9 cellular contexts compared by ENCODE assay signal in the genomic region with DNA sequence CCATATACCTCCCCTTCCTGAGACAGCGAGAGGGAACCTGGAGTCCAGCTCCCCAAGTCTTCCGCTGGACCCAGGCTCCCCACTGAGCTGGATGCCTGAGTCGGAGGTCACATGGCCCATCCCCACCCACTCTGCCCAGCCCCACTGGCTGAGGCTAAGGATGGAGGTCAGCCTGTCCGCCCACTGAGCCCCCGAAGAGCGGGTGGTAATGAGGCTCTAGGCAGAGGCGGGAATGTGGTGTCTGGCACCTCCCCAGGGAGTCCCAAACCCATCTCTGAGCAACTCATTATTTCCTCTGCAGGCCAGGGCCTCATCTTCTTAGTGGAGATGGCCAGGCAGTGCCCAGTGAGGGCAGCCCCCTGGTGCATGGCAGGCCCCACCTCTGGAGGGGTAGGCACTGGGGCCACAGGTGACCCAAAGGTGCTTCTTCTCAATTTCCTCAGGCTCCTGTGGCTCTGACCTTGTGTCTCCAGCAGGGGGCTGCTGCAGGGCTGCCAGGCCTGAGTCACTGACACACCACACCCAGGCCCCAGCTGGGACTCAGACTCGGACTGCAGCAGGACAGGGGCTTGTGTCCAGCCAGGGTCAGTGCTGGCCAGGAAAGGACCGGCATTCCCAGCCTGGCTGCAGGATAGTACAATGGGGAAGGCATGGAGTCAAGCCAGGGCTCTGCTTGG. TPM values are rescaled to one million over a fixed set of nuclear protein-coding genes. Genes with fewer than 3 reads are reported as not detected.
DNase-seq lines count a peak whose midpoint lies in the region; ATAC-seq and TF ChIP-seq lines count a peak whose summit lies in the region.
"Had no signal": no experiment of that assay in that cellular context is flagged by ENCODE, and none has a peak within 500 bp of the region (broad histone marks: within the 10 kb centered on the region; RNA-seq: fewer than 3 reads in every experiment).

No MANE protein-coding gene starts in this region.

- H3K27ac Mint-ChIP-seq in activated B cell treated with CpG ODN at 0.5 μM for 24 hours (no peak overlapping the region), memory B cell (no peak overlapping the region)

- H3K4me1 Mint-ChIP-seq in activated B cell treated with CpG ODN at 0.5 μM for 24 hours (peaks cover 1% of the 10 kb centered on the region), memory B cell (peaks cover 15% of the 10 kb centered on the region)

- peaks cover 41% of the 10 kb centered on the region for H3K36me3 Mint-ChIP-seq in activated B cell treated with CpG ODN at 0.5 μM for 24 hours (ENCODE audit: low read depth)
- H3K36me3 Mint-ChIP-seq in memory B cell, result peaks cover 13% of the 10 kb centered on the region

- peak overlapping the region in 1 of 2 donors; percentile 61 for H3K27ac ChIP-seq in coronary artery
- H3K27ac ChIP-seq: epithelial cell of prostate had no signal

- TF ChIP-seq CTCF in activated B cell treated with CpG ODN at 0.5 μM for 24 hours (IDR thresholded peaks at IDR 0.05) (no peak), coronary artery (IDR thresholded peaks at IDR 0.05) (peak; percentile 20)

- CTCF ChIA-PET in activated B cell treated with CpG ODN at 0.5 μM for 24 hours (lab: Charles Lee), result interaction anchor here (0.6 to 3.5 kb wide), 13 partner anchors 10 to 493 kb away, joined by 3 to 54 read pairs (median 5); a partner anchor contains a TSS

- intact Hi-C loops in activated B cell treated with CpG ODN at 0.5 μM for 24 hours (cut with micrococcal nuclease), result loop anchor here (1.0 to 5.0 kb wide), 2 partner anchors 493 to 558 kb away; no protein-coding TSS in a partner anchor

- peak; percentile 72 for ATAC-seq in activated B cell treated with CpG ODN at 0.5 μM for 24 hours (ENCODE audit: low read depth)
- ATAC-seq in memory B cell (ENCODE audit: low read depth), result peak; percentile 74

- H3K4me3 ChIP-seq in coronary artery, result no peak overlapping the region

- H3K9me3 Mint-ChIP-seq in activated B cell treated with CpG ODN at 0.5 μM for 24 hours (no peaks in the 10 kb centered on the region), memory B cell (no peaks in the 10 kb centered on the region)

- H3K4me3 Mint-ChIP-seq in activated B cell treated with CpG ODN at 0.5 μM for 24 hours (no peak overlapping the region), memory B cell (no peak overlapping the region)

- DNase-seq in NCI-H748 (lab: John Stamatoyannopoulos, UW; ENCODE audit: unreplicated experiment) (peak; percentile 27), NCI-H748 treated with DMSO at 0.1 percent for 48 hours (lab: John Stamatoyannopoulos, UW) (no peak), LoVo (ENCODE audit: low spot score) (peak; percentile 47), activated B cell treated with CpG ODN at 0.5 μM for 24 hours (peak; percentile 40), coronary artery (ENCODE audit: low spot score) (peak; percentile 83), memory B cell (ENCODE audit: low spot score in 2 of 2) (peak; percentile 44 to 48), stromal cell of bone marrow (ENCODE audit: low read depth) (peak; percentile 31), cortex of kidney (lab: John Stamatoyannopoulos, UW) (no peak)

- H3K27me3 Mint-ChIP-seq in activated B cell treated with CpG ODN at 0.5 μM for 24 hours (no peaks in the 10 kb centered on the region), memory B cell (no peaks in the 10 kb centered on the region)

- POLR2A ChIA-PET in activated B cell treated with CpG ODN at 0.5 μM for 24 hours (lab: Charles Lee), result interaction anchor here (0.6 to 0.9 kb wide), 3 partner anchors 41 to 113 kb away, joined by 3 to 5 read pairs (median 4); no protein-coding TSS in a partner anchor

RNA-seq across cellular contexts. Expression of a gene that starts 10.2 kb away (rescaled TPM):
- 0.32 and 1.4 TPM in 2 replicates for total RNA-seq in activated B cell treated with CpG ODN at 0.5 μM for 24 hours

Comparison
In these comparisons a context has a peak if more than half of its experiments do, and no peak if none do; other contexts are left out.
1. DNase-seq: peak in NCI-H748 (single experiment), LoVo (single experiment), activated B cell treated with CpG ODN at 0.5 μM for 24 hours (single experiment), coronary artery (single experiment), memory B cell (2 of 2) and stromal cell of bone marrow (single experiment); none in NCI-H748 treated with DMSO at 0.1 percent for 48 hours (single experiment) and cortex of kidney (single experiment).